In the genomic region with DNA sequence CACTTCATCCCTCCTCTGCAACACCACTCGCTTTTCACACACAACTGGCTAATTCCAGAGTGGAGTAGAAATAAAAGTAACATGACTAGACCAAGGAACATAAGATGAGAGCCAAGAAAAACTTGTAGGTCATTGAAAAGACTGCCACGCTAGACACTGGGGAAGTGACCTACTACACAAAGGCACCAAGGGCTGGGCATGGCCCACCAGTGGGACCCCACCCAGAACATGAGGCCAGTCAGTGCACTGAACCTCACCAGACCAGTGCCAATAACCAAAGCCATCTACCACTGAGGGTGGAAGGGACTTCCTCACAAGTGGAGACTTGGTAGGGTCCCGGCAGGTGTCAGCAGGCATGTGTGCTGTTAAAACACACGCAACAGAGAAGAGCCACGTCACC, we compare ENCODE assay signal across 24 cellular contexts. TPM values are rescaled to one million over a fixed set of nuclear protein-coding genes. Genes with fewer than 3 reads are reported as not detected.
"Had no signal": no experiment of that assay in that cellular context is flagged by ENCODE, and none has a peak within 500 bp of the region (broad histone marks: within the 10 kb centered on the region; RNA-seq: fewer than 3 reads in every experiment).

No MANE protein-coding gene starts in this region.

- H3K27me3 ChIP-seq: MG63 had no signal

- H3K4me2 ChIP-seq: PC-9 had no signal

- H3K27ac ChIP-seq: PC-9 had no signal

- DNase-seq: activated CD4-positive, alpha-beta memory T cell treated with anti-CD3 and anti-CD28 coated beads, Interleukin-2, amount 10 ng/mL, durations not matched to agents 7 days and 5 days; activated CD4-positive, alpha-beta T cell treated with anti-CD3 and anti-CD28 coated beads, Interleukin-2, amount 50 U/mL, for 1 hour; activated CD4-positive, CD25-positive, alpha-beta regulatory T cell; activated gamma-delta T cell; activated naive CD4-positive, alpha-beta T cell treated with anti-CD3 and anti-CD28 coated beads, Interleukin-2, amount 10 ng/mL, durations not matched to agents 7 days and 5 days; activated naive CD8-positive, alpha-beta T cell treated with anti-CD3 and anti-CD28 coated beads for 36 hours; activated T-cell treated with anti-CD3 and anti-CD28 coated beads for 4 hours; activated T-cell treated with anti-CD3 and anti-CD28 coated beads, Interleukin-2, amount 50 U/mL, for 48 hours; KG1; MG63; MV-4-11; NCI-H1092 treated with DMSO at 0.1 percent for 48 hours; NCI-H1436; NCI-H1694 treated with DMSO at 0.1 percent for 48 hours; NCI-H2029 treated with DMSO at 0.1 percent for 48 hours; NCI-H345; NCI-H510A treated with DMSO at 0.1 percent for 48 hours; NCI-H69; PC-9; SIG-M5; T-cell; T-helper 2 cell; T1000 had no signal

- H3K9me3 ChIP-seq: MG63 had no signal

- H2AFZ ChIP-seq: PC-9 had no signal

- ATAC-seq: activated T-helper 17 cell treated with anti-CD3 and anti-CD28 coated beads, Interleukin-2, amount 50 U/mL, for 72 hours; T-cell had no signal

- H3K4me3 ChIP-seq: MG63, PC-9 had no signal

- H3K36me3 ChIP-seq: MG63 had no signal

RNA-seq across cellular contexts. Expression of a gene that starts 19.7 kb away (rescaled TPM):
- total RNA-seq: PC-9 had no signal
